Comparison of ENCODE assay signal across 1 cellular context in the genomic region with DNA sequence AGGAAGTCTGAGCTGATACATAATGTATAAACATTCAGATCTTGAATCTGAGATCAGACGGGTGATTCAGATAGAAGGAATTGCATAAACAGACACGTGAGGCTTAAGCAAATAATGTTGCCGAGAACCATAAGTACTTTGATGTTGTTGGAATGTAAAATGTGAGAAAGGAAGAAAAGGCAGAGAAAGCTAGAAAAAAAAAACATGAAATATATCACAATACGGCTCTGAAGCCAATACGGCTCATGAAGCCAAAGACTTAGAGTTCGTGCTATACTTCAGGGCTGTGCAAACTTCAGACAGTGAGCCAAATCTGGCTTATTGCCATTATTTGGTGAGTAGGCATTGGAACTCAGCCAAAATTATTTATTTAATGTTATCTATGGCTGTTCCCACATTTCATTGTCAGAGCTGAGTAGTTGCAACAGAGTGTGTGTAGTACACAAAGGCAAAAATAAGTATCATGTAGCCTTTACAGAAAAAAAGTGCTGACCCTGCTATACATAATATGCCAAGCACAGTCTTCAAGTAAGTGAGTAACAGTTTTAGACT.
TF ChIP-seq lines count a peak whose summit lies in the region.

No MANE protein-coding gene starts in this region.

TF ChIP-seq in K562, 482 proteins besides CTCF, POLR2A, EP300 and RAD21 (continued from another document):
- TF ChIP-seq, protein P1, sequence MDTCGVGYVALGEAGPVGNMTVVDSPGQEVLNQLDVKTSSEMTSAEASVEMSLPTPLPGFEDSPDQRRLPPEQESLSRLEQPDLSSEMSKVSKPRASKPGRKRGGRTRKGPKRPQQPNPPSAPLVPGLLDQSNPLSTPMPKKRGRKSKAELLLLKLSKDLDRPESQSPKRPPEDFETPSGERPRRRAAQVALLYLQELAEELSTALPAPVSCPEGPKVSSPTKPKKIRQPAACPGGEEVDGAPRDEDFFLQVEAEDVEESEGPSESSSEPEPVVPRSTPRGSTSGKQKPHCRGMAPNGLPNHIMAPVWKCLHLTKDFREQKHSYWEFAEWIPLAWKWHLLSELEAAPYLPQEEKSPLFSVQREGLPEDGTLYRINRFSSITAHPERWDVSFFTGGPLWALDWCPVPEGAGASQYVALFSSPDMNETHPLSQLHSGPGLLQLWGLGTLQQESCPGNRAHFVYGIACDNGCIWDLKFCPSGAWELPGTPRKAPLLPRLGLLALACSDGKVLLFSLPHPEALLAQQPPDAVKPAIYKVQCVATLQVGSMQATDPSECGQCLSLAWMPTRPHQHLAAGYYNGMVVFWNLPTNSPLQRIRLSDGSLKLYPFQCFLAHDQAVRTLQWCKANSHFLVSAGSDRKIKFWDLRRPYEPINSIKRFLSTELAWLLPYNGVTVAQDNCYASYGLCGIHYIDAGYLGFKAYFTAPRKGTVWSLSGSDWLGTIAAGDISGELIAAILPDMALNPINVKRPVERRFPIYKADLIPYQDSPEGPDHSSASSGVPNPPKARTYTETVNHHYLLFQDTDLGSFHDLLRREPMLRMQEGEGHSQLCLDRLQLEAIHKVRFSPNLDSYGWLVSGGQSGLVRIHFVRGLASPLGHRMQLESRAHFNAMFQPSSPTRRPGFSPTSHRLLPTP (IDR thresholded peaks at IDR 0.05; ENCODE audit: borderline replicate concordance, extremely low read depth, insufficient read length), result no peak
